Comparison of ENCODE assay signal across 2 cellular contexts in genomic region chr17:48356866-48357265, GRCh38.
TF ChIP-seq lines count a peak whose summit lies in the region.

No MANE protein-coding gene starts in this region.

TF ChIP-seq in A549, 52 proteins besides CTCF, POLR2A, EP300 and RAD21 (continued from another document):
- TF ChIP-seq NPAS2 (CRISPR knock-in tag; IDR thresholded peaks at IDR 0.05; ENCODE audit: borderline replicate concordance) (no peak), SMC3 (IDR thresholded peaks at IDR 0.05) (no peak), MYC (IDR thresholded peaks at IDR 0.05; ENCODE audit: borderline replicate concordance, low read length) (no peak), CHD4 (IDR thresholded peaks at IDR 0.05; ENCODE audit: borderline replicate concordance) (no peak), HES2 (IDR thresholded peaks at IDR 0.05) (no peak), HDAC2 (IDR thresholded peaks at IDR 0.05) (no peak), ZC3H11A (IDR thresholded peaks at IDR 0.05) (no peak), JUNB (IDR thresholded peaks at IDR 0.05) (no peak)
- TF ChIP-seq, protein P1, sequence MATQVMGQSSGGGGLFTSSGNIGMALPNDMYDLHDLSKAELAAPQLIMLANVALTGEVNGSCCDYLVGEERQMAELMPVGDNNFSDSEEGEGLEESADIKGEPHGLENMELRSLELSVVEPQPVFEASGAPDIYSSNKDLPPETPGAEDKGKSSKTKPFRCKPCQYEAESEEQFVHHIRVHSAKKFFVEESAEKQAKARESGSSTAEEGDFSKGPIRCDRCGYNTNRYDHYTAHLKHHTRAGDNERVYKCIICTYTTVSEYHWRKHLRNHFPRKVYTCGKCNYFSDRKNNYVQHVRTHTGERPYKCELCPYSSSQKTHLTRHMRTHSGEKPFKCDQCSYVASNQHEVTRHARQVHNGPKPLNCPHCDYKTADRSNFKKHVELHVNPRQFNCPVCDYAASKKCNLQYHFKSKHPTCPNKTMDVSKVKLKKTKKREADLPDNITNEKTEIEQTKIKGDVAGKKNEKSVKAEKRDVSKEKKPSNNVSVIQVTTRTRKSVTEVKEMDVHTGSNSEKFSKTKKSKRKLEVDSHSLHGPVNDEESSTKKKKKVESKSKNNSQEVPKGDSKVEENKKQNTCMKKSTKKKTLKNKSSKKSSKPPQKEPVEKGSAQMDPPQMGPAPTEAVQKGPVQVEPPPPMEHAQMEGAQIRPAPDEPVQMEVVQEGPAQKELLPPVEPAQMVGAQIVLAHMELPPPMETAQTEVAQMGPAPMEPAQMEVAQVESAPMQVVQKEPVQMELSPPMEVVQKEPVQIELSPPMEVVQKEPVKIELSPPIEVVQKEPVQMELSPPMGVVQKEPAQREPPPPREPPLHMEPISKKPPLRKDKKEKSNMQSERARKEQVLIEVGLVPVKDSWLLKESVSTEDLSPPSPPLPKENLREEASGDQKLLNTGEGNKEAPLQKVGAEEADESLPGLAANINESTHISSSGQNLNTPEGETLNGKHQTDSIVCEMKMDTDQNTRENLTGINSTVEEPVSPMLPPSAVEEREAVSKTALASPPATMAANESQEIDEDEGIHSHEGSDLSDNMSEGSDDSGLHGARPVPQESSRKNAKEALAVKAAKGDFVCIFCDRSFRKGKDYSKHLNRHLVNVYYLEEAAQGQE (IDR thresholded peaks at IDR 0.05): no peak
- TF ChIP-seq, protein P2, sequence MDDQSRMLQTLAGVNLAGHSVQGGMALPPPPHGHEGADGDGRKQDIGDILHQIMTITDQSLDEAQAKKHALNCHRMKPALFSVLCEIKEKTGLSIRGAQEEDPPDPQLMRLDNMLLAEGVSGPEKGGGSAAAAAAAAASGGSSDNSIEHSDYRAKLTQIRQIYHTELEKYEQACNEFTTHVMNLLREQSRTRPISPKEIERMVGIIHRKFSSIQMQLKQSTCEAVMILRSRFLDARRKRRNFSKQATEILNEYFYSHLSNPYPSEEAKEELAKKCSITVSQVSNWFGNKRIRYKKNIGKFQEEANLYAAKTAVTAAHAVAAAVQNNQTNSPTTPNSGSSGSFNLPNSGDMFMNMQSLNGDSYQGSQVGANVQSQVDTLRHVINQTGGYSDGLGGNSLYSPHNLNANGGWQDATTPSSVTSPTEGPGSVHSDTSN (IDR thresholded peaks at IDR 0.05): no peak

TF ChIP-seq in K562, 482 proteins besides CTCF, POLR2A, EP300 and RAD21 (continued from another document):
- TF ChIP-seq ZBTB12 (CRISPR knock-in tag; IDR thresholded peaks at IDR 0.05) (no peak), SNIP1 (IDR thresholded peaks at IDR 0.05; ENCODE audit: low read depth) (no peak), CHD2 (IDR thresholded peaks at IDR 0.05; ENCODE audit: low read depth, low read length) (no peak), MAX (CRISPR knock-in tag; IDR thresholded peaks at IDR 0.05) (no peak), ZNF280B (CRISPR knock-in tag; IDR thresholded peaks at IDR 0.05) (no peak), NFYB (IDR thresholded peaks at IDR 0.05; ENCODE audit: extremely low read depth, insufficient read length) (no peak)
